Comparison of ENCODE assay signal across 9 cellular contexts in the genomic region with DNA sequence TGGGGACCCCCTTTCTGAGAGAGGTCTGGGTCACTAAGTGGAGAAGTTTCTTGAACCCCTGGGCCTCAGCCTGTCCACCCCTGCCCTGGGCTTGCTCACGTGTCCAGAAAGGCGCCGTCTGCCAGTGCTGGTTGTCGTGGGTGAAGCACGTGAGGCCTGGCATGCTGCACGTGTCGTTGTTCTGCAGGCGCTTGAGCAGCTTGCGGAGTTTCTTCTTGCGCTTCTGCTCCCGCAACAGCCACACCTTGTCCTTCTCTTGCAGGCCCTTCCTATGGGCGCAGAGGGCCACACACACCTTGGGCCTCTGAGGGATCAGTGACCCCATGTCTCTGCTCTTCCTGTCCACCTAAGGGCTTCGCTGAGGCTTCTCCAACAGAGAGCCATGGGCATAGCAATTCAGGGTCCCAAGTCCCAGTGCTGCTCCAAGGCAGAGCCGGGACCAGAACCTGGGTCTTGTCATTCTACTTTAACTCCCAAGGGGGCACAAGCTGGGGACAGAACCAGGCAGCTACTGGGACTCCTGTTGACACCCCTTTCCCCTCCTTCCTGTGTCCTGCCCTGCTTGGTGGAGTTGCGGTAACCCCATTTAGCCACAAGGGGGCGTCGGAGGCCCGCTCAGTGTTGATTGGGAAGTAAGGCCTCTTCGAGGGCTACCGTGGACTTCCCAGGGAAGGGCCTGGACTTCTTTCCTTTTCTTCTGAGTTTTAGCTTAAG.
DNase-seq lines count a peak whose midpoint lies in the region; ATAC-seq and TF ChIP-seq lines count a peak whose summit lies in the region.
"Had no signal": no experiment of that assay in that cellular context is flagged by ENCODE, and none has a peak within 500 bp of the region (broad histone marks: within the 10 kb centered on the region; RNA-seq: fewer than 3 reads in every experiment).

No MANE protein-coding gene starts in this region.

- H3K36me3 ChIP-seq in MM.1S (replicated peaks; ENCODE audit: insufficient read depth, low read length) (peaks cover 7% of the 10 kb centered on the region), uterus (no peaks in the 10 kb centered on the region)

- no peaks in the 10 kb centered on the region for H3K9me3 ChIP-seq in MM.1S (replicated peaks; ENCODE audit: insufficient read depth, low read length)
- H3K9me3 ChIP-seq in uterus: no peaks in the 10 kb centered on the region

- H3K9me2 ChIP-seq in MM.1S (replicated peaks; ENCODE audit: insufficient read depth, low read length): no peaks in the 10 kb centered on the region

- no peaks in the 10 kb centered on the region for H3K4me1 ChIP-seq in MM.1S (ENCODE audit: low read length)
- H3K4me1 ChIP-seq in uterus: no peaks in the 10 kb centered on the region

- H3K4me3 ChIP-seq in GM12865 (ENCODE audit: low read depth, low read length) (no peak overlapping the region), MM.1S (ENCODE audit: low read length) (no peak overlapping the region), uterus (no peak overlapping the region)
- H3K4me3 ChIP-seq: skin epidermis had no signal

- H2AFZ ChIP-seq in MM.1S (ENCODE audit: low read length): no peak overlapping the region

- H3K4me2 ChIP-seq in MM.1S (ENCODE audit: low read depth, low read length): no peak overlapping the region

- H3K9me3 Mint-ChIP-seq in activated naive CD4-positive, alpha-beta T cell treated with anti-CD3 and anti-CD28 coated beads, Interleukin-2, amount 50 U/mL, for 24 hours: no peaks in the 10 kb centered on the region
- no peaks in the 10 kb centered on the region for H3K9me3 Mint-ChIP-seq in progenitor cell of endocrine pancreas (ENCODE audit: low read depth)

- H3K4me1 Mint-ChIP-seq in activated naive CD4-positive, alpha-beta T cell treated with anti-CD3 and anti-CD28 coated beads, Interleukin-2, amount 50 U/mL, for 24 hours: peaks cover 6% of the 10 kb centered on the region
- H3K4me1 Mint-ChIP-seq in progenitor cell of endocrine pancreas (ENCODE audit: low read depth): no peaks in the 10 kb centered on the region

- H3F3A ChIP-seq in MM.1S (ENCODE audit: insufficient read depth, low read length): peaks cover 10% of the 10 kb centered on the region; the same call in 1 of the 2 replicates

- no peaks in the 10 kb centered on the region for H3K27me3 ChIP-seq in MM.1S (replicated peaks; ENCODE audit: insufficient read depth, low read length)
- no peaks in the 10 kb centered on the region for H3K27me3 ChIP-seq in uterus

- no peak overlapping the region for H3K4me3 Mint-ChIP-seq in activated naive CD4-positive, alpha-beta T cell treated with anti-CD3 and anti-CD28 coated beads, Interleukin-2, amount 50 U/mL, for 24 hours
- H3K4me3 Mint-ChIP-seq in progenitor cell of endocrine pancreas (ENCODE audit: low read depth): no peak overlapping the region

- H4K20me1 ChIP-seq in MM.1S (ENCODE audit: insufficient read depth, low read length): 0 out of 2 replicates have a peak, but pooled peaks cover 3% of the 10 kb centered on the region

- no peaks in the 10 kb centered on the region for H3K79me2 ChIP-seq in MM.1S (ENCODE audit: low read length)

- intact Hi-C loops in head of caudate nucleus (cut with DNase I) (loop anchor here (5.0 kb wide), 1 partner anchor 959 kb away; no protein-coding TSS in a partner anchor), uterus (cut with DNase I; ENCODE audit: low total_unique reads) (loop anchor here (5.0 kb wide), 1 partner anchor 959 kb away; no protein-coding TSS in a partner anchor)

- H3K27me3 Mint-ChIP-seq in activated naive CD4-positive, alpha-beta T cell treated with anti-CD3 and anti-CD28 coated beads, Interleukin-2, amount 50 U/mL, for 24 hours: no peaks in the 10 kb centered on the region
- H3K27me3 Mint-ChIP-seq in progenitor cell of endocrine pancreas: no peaks in the 10 kb centered on the region

- no peak overlapping the region for H3K9ac ChIP-seq in MM.1S (ENCODE audit: low read length)

- TF ChIP-seq CTCF in GM12865 (IDR thresholded peaks at IDR 0.05; ENCODE audit: insufficient read depth, low read depth, low read length, missing control alignments) (peak; percentile 97), MM.1S (IDR thresholded peaks at IDR 0.05; ENCODE audit: low read length) (peak; percentile 97), progenitor cell of endocrine pancreas (IDR thresholded peaks at IDR 0.05; ENCODE audit: unreplicated experiment) (peak; percentile 95), uterus (IDR thresholded peaks at IDR 0.05) (peak; percentile 91 to 98 (median 96))

- peak; percentile 78 for DNase-seq in GM12865 (ENCODE audit: low read depth)
- peak; percentile 44 for DNase-seq in MM.1S
- DNase-seq in SKM-1 treated with dmso at 0.1 percent for 144 hours (lab: John Stamatoyannopoulos, UW; ENCODE audit: unreplicated experiment): peak; percentile 55
- DNase-seq in head of caudate nucleus: peak; percentile 37 to 92 (median 82)
- DNase-seq in progenitor cell of endocrine pancreas (ENCODE audit: low spot score, unreplicated experiment): peak; percentile 88
- DNase-seq in uterus: peak; percentile 83

- ATAC-seq in GM18505 (IDR thresholded peaks at IDR 0.05; ENCODE audit: unreplicated experiment): no peak

- TF ChIP-seq POLR2A in uterus (IDR thresholded peaks at IDR 0.05) (peak in 1 of 2 donors; percentile 15), GM18505 (IDR thresholded peaks at IDR 0.05; ENCODE audit: borderline replicate concordance, extremely low read depth, insufficient read depth, insufficient read length) (no peak)

- H3K27ac ChIP-seq in MM.1S (ENCODE audit: low read length) (no peak overlapping the region), uterus (peak overlapping the region; percentile 46 to 55)
- H3K27ac ChIP-seq: skin epidermis had no signal

- H3K27ac Mint-ChIP-seq in activated naive CD4-positive, alpha-beta T cell treated with anti-CD3 and anti-CD28 coated beads, Interleukin-2, amount 50 U/mL, for 24 hours: peak overlapping the region; percentile 41
- H3K27ac Mint-ChIP-seq in progenitor cell of endocrine pancreas: peak overlapping the region; percentile 88

- peaks cover 3% of the 10 kb centered on the region for H3K36me3 Mint-ChIP-seq in activated naive CD4-positive, alpha-beta T cell treated with anti-CD3 and anti-CD28 coated beads, Interleukin-2, amount 50 U/mL, for 24 hours
- H3K36me3 Mint-ChIP-seq in progenitor cell of endocrine pancreas (ENCODE audit: insufficient read depth): peaks cover 6% of the 10 kb centered on the region
